1 cellular context compared by ENCODE assay signal in genomic region chrX:66046612-66047235, GRCh38.
TF ChIP-seq lines count a peak whose summit lies in the region.

No MANE protein-coding gene starts in this region.

TF ChIP-seq in GM12878, 131 proteins besides CTCF, POLR2A, EP300 and RAD21 (continued from another document and continues in another):
- peak; percentile 22 to 29; a peak in 1 of 4 replicates for TF ChIP-seq BHLHE40 (IDR thresholded peaks at IDR 0.05; ENCODE audit: borderline replicate concordance in 1 of 2, low read depth in 2 of 2, low read length in 1 of 2)
- no peak for TF ChIP-seq CEBPZ (IDR thresholded peaks at IDR 0.05; ENCODE audit: low read depth, low read length)
- TF ChIP-seq TBL1XR1 (IDR thresholded peaks at IDR 0.05; ENCODE audit: low read depth, low read length) = peak; percentile 95
- peak in 1 of 2 experiments; percentile 68; a peak in 1 of 4 replicates for TF ChIP-seq SRF (IDR thresholded peaks at IDR 0.05; ENCODE audit: low read depth in 2 of 2, low read length in 2 of 2)
- 0 out of 2 replicates have a peak, but pooled peaks have one; percentile 30 for TF ChIP-seq RAD51 (IDR thresholded peaks at IDR 0.05)
- TF ChIP-seq MTA2 (IDR thresholded peaks at IDR 0.05; ENCODE audit: low read depth) = peak; percentile 96
- TF ChIP-seq MYC (IDR thresholded peaks at IDR 0.05; ENCODE audit: insufficient read depth, insufficient read length, insufficient replicate concordance, low read length, severe bottlenecking) = no peak
- TF ChIP-seq NBN (IDR thresholded peaks at IDR 0.05) = peak; percentile 57; the same call in 1 of the 2 replicates
- peak; percentile 29; the same call in 1 of the 2 replicates for TF ChIP-seq TCF3 (IDR thresholded peaks at IDR 0.05; ENCODE audit: borderline replicate concordance, insufficient read depth, low read depth, low read length)
- TF ChIP-seq PML (IDR thresholded peaks at IDR 0.05; ENCODE audit: low read length) = peak; percentile 78
- 0 out of 2 replicates have a peak, but pooled peaks have one; percentile 50 for TF ChIP-seq MLLT1 (IDR thresholded peaks at IDR 0.05)
- peak; percentile 95 for TF ChIP-seq ATF7 (IDR thresholded peaks at IDR 0.05; ENCODE audit: low read depth)
- TF ChIP-seq POU2F2 (IDR thresholded peaks at IDR 0.05; ENCODE audit: borderline replicate concordance, low read depth, low read length) = peak; percentile 53; the same call in 2 of the 3 replicates
- TF ChIP-seq SPI1 (IDR thresholded peaks at IDR 0.05; ENCODE audit: borderline replicate concordance, insufficient read depth, low read depth, low read length) = peak; percentile 100
- peak; percentile 28; the same call in 1 of the 2 replicates for TF ChIP-seq PKNOX1 (IDR thresholded peaks at IDR 0.05)
- TF ChIP-seq E4F1 (IDR thresholded peaks at IDR 0.05; ENCODE audit: borderline replicate concordance, partially characterized antibody) = no peak
- TF ChIP-seq TAF1 (IDR thresholded peaks at IDR 0.05; ENCODE audit: borderline replicate concordance, low read depth, low read length) = no peak
- no peak for TF ChIP-seq STAT1 (conservative IDR thresholded peaks at IDR 0.05)
- peak; percentile 98 for TF ChIP-seq BCL11A (IDR thresholded peaks at IDR 0.05; ENCODE audit: low read depth, low read length)
- peak; percentile 100 for TF ChIP-seq DPF2 (IDR thresholded peaks at IDR 0.05)
- TF ChIP-seq CHD2 (IDR thresholded peaks at IDR 0.05; ENCODE audit: borderline replicate concordance, low read depth, low read length) = peak; percentile 76; the same call in 1 of the 2 replicates
- TF ChIP-seq CEBPB (IDR thresholded peaks at IDR 0.05; ENCODE audit: borderline replicate concordance in 1 of 2, low read depth in 2 of 2, low read length in 2 of 2) = 0 out of 4 replicates have a peak, but pooled peaks of 1 of the 2 experiments have one; percentile 26
- no peak for TF ChIP-seq SREBF2 (IDR thresholded peaks at IDR 0.05; ENCODE audit: low read length)
- peak; percentile 98 for TF ChIP-seq IRF4 (IDR thresholded peaks at IDR 0.05; ENCODE audit: low read depth, low read length)
- peak; percentile 61; the same call in 1 of the 2 replicates for TF ChIP-seq MYB (IDR thresholded peaks at IDR 0.05; ENCODE audit: borderline replicate concordance, low read depth, low read length)
- TF ChIP-seq IKZF2 (IDR thresholded peaks at IDR 0.05) = peak; percentile 99
- TF ChIP-seq MEF2B (IDR thresholded peaks at IDR 0.05; ENCODE audit: partially characterized antibody, poor library complexity, severe bottlenecking) = peak; percentile 80
- no peak for TF ChIP-seq TCF12 (IDR thresholded peaks at IDR 0.05; ENCODE audit: low read depth, low read length)
- peak; percentile 95 for TF ChIP-seq JUNB (IDR thresholded peaks at IDR 0.05)
- 0 out of 2 replicates have a peak, but pooled peaks have one; percentile 32 for TF ChIP-seq ZSCAN29 (IDR thresholded peaks at IDR 0.05)
- peak; percentile 70; the same call in 1 of the 2 replicates for TF ChIP-seq MXI1 (IDR thresholded peaks at IDR 0.05; ENCODE audit: low read depth, low read length)
- no peak for TF ChIP-seq ELK1 (IDR thresholded peaks at IDR 0.05; ENCODE audit: low read depth, low read length)
- no peak for TF ChIP-seq ATF3 (IDR thresholded peaks at IDR 0.05; ENCODE audit: borderline replicate concordance, extremely low read depth, low read depth, low read length)
- TF ChIP-seq ZNF24 (IDR thresholded peaks at IDR 0.05) = peak; percentile 82
- TF ChIP-seq NFYA (IDR thresholded peaks at IDR 0.05; ENCODE audit: borderline replicate concordance, low read depth, low read length) = no peak
- TF ChIP-seq RUNX3 (IDR thresholded peaks at IDR 0.05; ENCODE audit: low read length) = peak; percentile 98
- 0 out of 2 replicates have a peak, but pooled peaks have one; percentile 64 for TF ChIP-seq RCOR1 (conservative IDR thresholded peaks at IDR 0.05; ENCODE audit: low read depth, low read length)
- no peak for TF ChIP-seq HDAC6 (IDR thresholded peaks at IDR 0.05; ENCODE audit: unreplicated experiment)
- TF ChIP-seq JUND (IDR thresholded peaks at IDR 0.05; ENCODE audit: low read depth, low read length) = 0 out of 2 replicates have a peak, but pooled peaks have one; percentile 57
- peak; percentile 85 for TF ChIP-seq PAX5 (IDR thresholded peaks at IDR 0.05; ENCODE audit: borderline replicate concordance, low read depth, low read length)
- TF ChIP-seq BMI1 (IDR thresholded peaks at IDR 0.05; ENCODE audit: borderline replicate concordance) = peak; percentile 93
- TF ChIP-seq KAT2A (conservative IDR thresholded peaks at IDR 0.05; ENCODE audit: control insufficient read depth, low read depth, low read length) = no peak
- no peak for TF ChIP-seq E2F8 (IDR thresholded peaks at IDR 0.05; ENCODE audit: low read depth, partially characterized antibody)
- peak; percentile 83 for TF ChIP-seq SKIL (IDR thresholded peaks at IDR 0.05; ENCODE audit: low read depth, poor library complexity, severe bottlenecking)
- TF ChIP-seq RELB (IDR thresholded peaks at IDR 0.05; ENCODE audit: low read depth) = peak; percentile 97
- TF ChIP-seq IKZF1 (conservative IDR thresholded peaks at IDR 0.05) = peak; percentile 99
- peak; percentile 72; the same call in 1 of the 2 replicates for TF ChIP-seq CBX5 (IDR thresholded peaks at IDR 0.05; ENCODE audit: low read depth)
